ENCODE assay signal across 19 cellular contexts in genomic region chr1:164311376-164311775, GRCh38.
A peak's percentile ranks its signal among the peaks of the same experiment; 100 is the strongest.
DNase-seq lines count a peak whose midpoint lies in the region; FAIRE-seq and TF ChIP-seq lines count a peak whose summit lies in the region.
"Had no signal": no experiment of that assay in that cellular context is flagged by ENCODE, and none has a peak within 500 bp of the region (broad histone marks: within the 10 kb centered on the region; RNA-seq: fewer than 3 reads in every experiment).

No MANE protein-coding gene starts in this region.

- H3K36me3 Mint-ChIP-seq in MCF 10A (ENCODE audit: insufficient read depth, unreplicated experiment): no peaks in the 10 kb centered on the region
- H3K36me3 Mint-ChIP-seq: CD4-positive, alpha-beta memory T cell had no signal

- no peaks in the 10 kb centered on the region for H3K27me3 Mint-ChIP-seq in MCF 10A (ENCODE audit: insufficient read depth, unreplicated experiment)
- H3K27me3 Mint-ChIP-seq: CD4-positive, alpha-beta memory T cell had no signal

- H3K9me3 Mint-ChIP-seq in MCF 10A (ENCODE audit: unreplicated experiment): no peaks in the 10 kb centered on the region

- POLR2A ChIA-PET in MCF 10A (lab: Yijun Ruan, JAX): interaction anchor here (1.3 kb wide), 1 partner anchor 11 kb away, joined by 3 read pairs; no protein-coding TSS in a partner anchor

- dilution Hi-C loops in mammary epithelial cell (cut with HindIII; ENCODE audit: low sequenced_read_pairs): no loop called here

- no peak overlapping the region for H3K4me3 ChIP-seq in mammary epithelial cell (replicated peaks in 1 of 3; ENCODE audit: insufficient read depth in 1 of 3, low read depth in 2 of 3, low read length in 3 of 3)
- H3K4me3 ChIP-seq in astrocyte of the cerebellum (ENCODE audit: low read depth, low read length): no peak overlapping the region
- H3K4me3 ChIP-seq in fibroblast of the aortic adventitia (ENCODE audit: low read depth, low read length): no peak overlapping the region
- H3K4me3 ChIP-seq: BLaER1, GM12878 had no signal

- in situ Hi-C loops in mammary epithelial cell (cut with MboI; ENCODE audit: low sequenced_read_pairs in 2 of 2): no loop called here
- in situ Hi-C loops in astrocyte of the cerebellum (cut with HindIII; ENCODE audit: low sequenced_read_pairs): no loop called here

- no peak overlapping the region for H2AFZ ChIP-seq in mammary epithelial cell (ENCODE audit: low read depth, low read length)

- no peaks in the 10 kb centered on the region for H3K9me3 ChIP-seq in mammary epithelial cell (replicated peaks; ENCODE audit: insufficient read depth, low read length)
- H3K9me3 ChIP-seq: BLaER1 had no signal

- DNase-seq in MCF 10A (ENCODE audit: unreplicated experiment) (peak; percentile 13), mammary epithelial cell (no peak), astrocyte of the cerebellum (ENCODE audit: low read depth) (peak; percentile 12), fibroblast of the aortic adventitia (ENCODE audit: low read depth) (peak; percentile 13), HTR-8/SVneo (ENCODE audit: insufficient read length, low spot score) (no peak), 8988T (no peak)
- DNase-seq in activated CD4-positive, CD25-positive, alpha-beta regulatory T cell (lab: John Stamatoyannopoulos, UW): no peak
- no peak for DNase-seq in activated CD4-positive, alpha-beta T cell treated with anti-CD3 and anti-CD28 coated beads, Interleukin-2, amount 50 U/mL, for 48 hours
- DNase-seq: CD4-positive, alpha-beta memory T cell; NCI-H1105 treated with DMSO at 0.1 percent for 48 hours; NCI-H1694 treated with DMSO at 0.1 percent for 48 hours; NCI-H2107; NCI-H524; NCI-H82; OCI-M1; SHP77 had no signal

- H3K27ac Mint-ChIP-seq in MCF 10A (ENCODE audit: low read depth, unreplicated experiment): no peak overlapping the region
- H3K27ac Mint-ChIP-seq: CD4-positive, alpha-beta memory T cell had no signal

- H3K4me3 Mint-ChIP-seq in MCF 10A (ENCODE audit: unreplicated experiment): no peak overlapping the region
- H3K4me3 Mint-ChIP-seq: CD4-positive, alpha-beta memory T cell had no signal

- no peaks in the 10 kb centered on the region for H3K4me1 Mint-ChIP-seq in MCF 10A (ENCODE audit: insufficient read depth, unreplicated experiment)
- H3K4me1 Mint-ChIP-seq: CD4-positive, alpha-beta memory T cell had no signal

- WGBS in mammary epithelial cell (ENCODE audit: low coverage, missing lambda C conversion rate): 14% methylated on average over 3 of the region's 5 CpGs

- BruUV-seq in MCF 10A (replicated peaks; lab: Mats Ljungman, UMichigan): no TSS peak
- BruUV-seq in mammary epithelial cell (replicated peaks; lab: Mats Ljungman, UMichigan): no TSS peak

- no peaks in the 10 kb centered on the region for H3K79me2 ChIP-seq in mammary epithelial cell (ENCODE audit: insufficient read depth, low read length)

- no peak overlapping the region for H3K27ac ChIP-seq in mammary epithelial cell (ENCODE audit: insufficient read depth, low read depth, low read length)
- H3K27ac ChIP-seq: 22Rv1, BLaER1 had no signal

- H4K20me1 ChIP-seq in mammary epithelial cell (ENCODE audit: insufficient read depth, low read length): no peaks in the 10 kb centered on the region
- H4K20me1 ChIP-seq: BLaER1 had no signal

- CTCF ChIA-PET in MCF 10A (lab: Yijun Ruan, JAX): interaction anchor here (0.6 to 1.2 kb wide), 3 partner anchors 295 to 762 kb away, joined by 3 to 5 read pairs (median 4); no protein-coding TSS in a partner anchor
- CTCF ChIA-PET in mammary epithelial cell (lab: Charles Lee; ENCODE audit: low non-redundant PET): no interaction called here

- H3K9ac ChIP-seq in mammary epithelial cell (ENCODE audit: insufficient read depth, low read length): no peak overlapping the region
- H3K9ac ChIP-seq: BLaER1 had no signal

- intact Hi-C loops in MCF 10A (cut with micrococcal nuclease): loop anchor here (10.0 kb wide), 1 partner anchor 303 kb away; no protein-coding TSS in a partner anchor
- intact Hi-C loops in mammary epithelial cell (cut with micrococcal nuclease): no loop called here

- no peaks in the 10 kb centered on the region for H3K36me3 ChIP-seq in mammary epithelial cell (ENCODE audit: insufficient read depth, low read length)
- H3K36me3 ChIP-seq: BLaER1 had no signal

- no peak for FAIRE-seq in HTR-8/SVneo (lab: Jason Lieb, UNC)
- FAIRE-seq: GM12878 had no signal

- H3K27me3 ChIP-seq in mammary epithelial cell (ENCODE audit: insufficient read depth, low read length): no peaks in the 10 kb centered on the region
- H3K27me3 ChIP-seq: BLaER1 had no signal

- no peaks in the 10 kb centered on the region for H3K4me1 ChIP-seq in mammary epithelial cell (ENCODE audit: insufficient read depth, low read length)
- H3K4me1 ChIP-seq: BLaER1 had no signal

- H3K4me2 ChIP-seq in mammary epithelial cell (ENCODE audit: insufficient read depth, low read depth, low read length): no peak overlapping the region
- H3K4me2 ChIP-seq: BLaER1 had no signal

- TF ChIP-seq CTCF in MCF 10A (IDR thresholded peaks at IDR 0.05; ENCODE audit: unreplicated experiment) (no peak), mammary epithelial cell (conservative IDR thresholded peaks at IDR 0.05 in 1 of 2, IDR thresholded peaks at IDR 0.05 in 1 of 2; ENCODE audit: extremely low read depth in 1 of 2, insufficient read depth in 1 of 2, low read depth in 1 of 2, low read length in 2 of 2) (no peak), astrocyte of the cerebellum (IDR thresholded peaks at IDR 0.05; ENCODE audit: low read depth, low read length, missing control alignments) (no peak), fibroblast of the aortic adventitia (IDR thresholded peaks at IDR 0.05; ENCODE audit: insufficient read depth, low read length) (no peak)

Comparison
In these comparisons a context has a peak if more than half of its experiments do, and no peak if none do; other contexts are left out.
1. DNase-seq: peak in MCF 10A (single experiment), astrocyte of the cerebellum (single experiment) and fibroblast of the aortic adventitia (single experiment); none in mammary epithelial cell (single experiment), activated CD4-positive, CD25-positive, alpha-beta regulatory T cell (0 of 4), HTR-8/SVneo (single experiment), activated CD4-positive, alpha-beta T cell treated with anti-CD3 and anti-CD28 coated beads, Interleukin-2, amount 50 U/mL, for 48 hours (0 of 2) and 8988T (single experiment).